ENCODE assay signal across 12 cellular contexts in genomic region chr12:48954781-48955501, GRCh38. TPM values are rescaled to one million over a fixed set of nuclear protein-coding genes. Genes with fewer than 3 reads are reported as not detected.
DNase-seq lines count a peak whose midpoint lies in the region; ATAC-seq, FAIRE-seq and TF ChIP-seq lines count a peak whose summit lies in the region.
"Had no signal": no experiment of that assay in that cellular context is flagged by ENCODE, and none has a peak within 500 bp of the region (broad histone marks: within the 10 kb centered on the region; RNA-seq: fewer than 3 reads in every experiment).

No MANE protein-coding gene starts in this region.

- H3K27ac ChIP-seq in GM12878 (ENCODE audit: control insufficient read depth, insufficient read depth) (no peak overlapping the region), neutrophil (peak overlapping the region; percentile 86)

- peak overlapping the region; percentile 89 for H3K4me2 ChIP-seq in GM12878 (ENCODE audit: control insufficient read depth, insufficient read depth)

- no peak for TF ChIP-seq RAD21 in GM12878 (IDR thresholded peaks at IDR 0.05; ENCODE audit: insufficient read depth, low read depth, low read length)

- DNase-seq in GF-D8 (lab: John Stamatoyannopoulos, UW) (peak; percentile 89), MV-4-11 (lab: John Stamatoyannopoulos, UW) (peak; percentile 98), GM12878 (ENCODE audit: low read depth, low spot score) (no peak), HuH-7 (ENCODE audit: low spot score) (no peak), GOT3 (lab: John Stamatoyannopoulos, UW) (no peak)
- no peak for DNase-seq in stimulated activated CD4-positive, alpha-beta T cell treated with anti-CD3 and anti-CD28 coated beads, Interleukin-15, amount 100 ng/mL, for 24 hours
- no peak for DNase-seq in activated effector memory CD4-positive, alpha-beta T cell treated with Interleukin-2 at 50 U/mL for 16 hours
- DNase-seq: effector memory CD4-positive, alpha-beta T cell; NCI-H1417 treated with DMSO at 0.1 percent for 48 hours had no signal

- no peak for TF ChIP-seq EP300 in GM12878 (IDR thresholded peaks at IDR 0.05; ENCODE audit: borderline replicate concordance in 1 of 2, control insufficient read depth in 1 of 2, low read depth in 2 of 2, low read length in 2 of 2)

- peak overlapping the region; percentile 95 for H3K4me3 ChIP-seq in GM12878
- no peak overlapping the region for H3K4me3 ChIP-seq in neutrophil (ENCODE audit: low read depth in 1 of 2, low read length in 1 of 2)

- SMC1A ChIA-PET in GM12878 (lab: Charles Lee; ENCODE audit: uncharacterized antibody, unreplicated experiment), result interaction anchor here (0.6 to 2.1 kb wide), 3 partner anchors 14 to 33 kb away, joined by 3 to 6 read pairs (median 3); no protein-coding TSS in a partner anchor

- H3K9ac ChIP-seq in GM12878 (ENCODE audit: control insufficient read depth, insufficient read depth, low read length), result no peak overlapping the region

- in situ Hi-C loops in GM12878 (cut with MboI), result no loop called here

- BruUV-seq in GM12878 (replicated peaks; lab: Mats Ljungman, UMichigan), result no TSS peak

- POLR2A ChIA-PET in GM12878 (lab: Charles Lee), result interaction anchor here (0.6 to 8.1 kb wide), 5 partner anchors 13 to 403 kb away, joined by 3 to 86 read pairs (median 5); partner anchors contain the start of genes DDX23 and WNT10B

- H3K36me3 ChIP-seq in GM12878 (ENCODE audit: control insufficient read depth in 2 of 2, insufficient read depth in 2 of 2, low read length in 1 of 2) (peaks cover 3 to 4% of the 10 kb centered on the region in 2 experiments), neutrophil (peaks cover 13% of the 10 kb centered on the region)

- FAIRE-seq in GM12878 (lab: Jason Lieb, UNC), result no peak

- H2AFZ ChIP-seq in GM12878 (ENCODE audit: control insufficient read depth, low read depth, low read length), result no peak overlapping the region

- intact Hi-C loops in GM12878 (cut with micrococcal nuclease; ENCODE audit: unreplicated experiment), result no loop called here

- no peak for TF ChIP-seq POLR2A in GM12878 (IDR thresholded peaks at IDR 0.05; ENCODE audit: low read depth, low read length)

- RAD21 ChIA-PET in GM12878 (lab: Charles Lee; ENCODE audit: unreplicated experiment), result interaction anchor here (0.6 to 4.0 kb wide), 4 partner anchors 12 to 33 kb away, joined by 3 to 18 read pairs (median 4); partner anchors contain the start of genes FKBP11 and WNT1

- ATAC-seq in GM12878, result peak; percentile 14
- ATAC-seq: Right ventricle myocardium inferior had no signal

- WGBS in GM12878 (ENCODE audit: insufficient coverage, insufficient replicate concordance, low lambda C conversion rate, missing lambda C conversion rate), result 65% methylated on average over 3 of the region's 3 CpGs

- H3K4me1 ChIP-seq in GM12878 (ENCODE audit: control insufficient read depth, insufficient read depth, low read length), result peaks cover 14% of the 10 kb centered on the region
- peaks cover 39 to 40% of the 10 kb centered on the region in 2 experiments for H3K4me1 ChIP-seq in neutrophil (ENCODE audit: control insufficient read depth in 1 of 2, insufficient read depth in 1 of 2, low read depth in 1 of 2, low read length in 1 of 2)

- no peaks in the 10 kb centered on the region for H4K20me1 ChIP-seq in GM12878 (ENCODE audit: control insufficient read depth, insufficient read depth)

- peaks cover 50% of the 10 kb centered on the region for H3K79me2 ChIP-seq in GM12878 (ENCODE audit: control insufficient read depth, insufficient read depth, low read length)

- H3K27me3 ChIP-seq in GM12878 (replicated peaks in 1 of 2; ENCODE audit: control insufficient read depth in 2 of 2, insufficient read depth in 2 of 2, low read length in 1 of 2), result no peaks in the 10 kb centered on the region
- peaks cover 7% of the 10 kb centered on the region for H3K27me3 ChIP-seq in neutrophil

- TF ChIP-seq CTCF in GM12878 (IDR thresholded peaks at IDR 0.05 in 2 of 3, conservative IDR thresholded peaks at IDR 0.05 in 1 of 3; ENCODE audit: control insufficient read depth in 2 of 3, extremely low read depth in 1 of 3, insufficient read depth in 1 of 3, low read depth in 3 of 3, low read length in 3 of 3), result no peak
- TF ChIP-seq CTCF in neutrophil (IDR thresholded peaks at IDR 0.05), result no peak

- CTCF ChIA-PET in GM12878 (lab: Yijun Ruan, JAX), result interaction anchor here (0.6 to 5.6 kb wide), 15 partner anchors 7 to 103 kb away, joined by 3 to 40 read pairs (median 4); partner anchors contain the start of genes FKBP11 and WNT1

- H3K9me3 ChIP-seq in GM12878 (replicated peaks; ENCODE audit: control insufficient read depth, insufficient read depth, low read length), result no peaks in the 10 kb centered on the region
- no peaks in the 10 kb centered on the region for H3K9me3 ChIP-seq in neutrophil

RNA-seq across cellular contexts. Expression of gene ARF3, which starts 2.3 kb away (rescaled TPM):
- total RNA-seq in GM12878 (2013; cell fraction: nucleolus; rRNA removed), result 43.5 and 44.5 TPM in 2 replicates
- 59.2 and 60.3 TPM in 2 replicates for total RNA-seq in GM12878 (2014; rRNA removed)
- 50.3 and 50.4 TPM in 2 replicates for total RNA-seq in GM12878 (2014; rRNA removed; fragmentation: Illumina TruSeq; extraction: Trizol)
- total RNA-seq in GM12878 (2021), result 163 and 169 TPM in 2 replicates
- polyA plus RNA-seq in GM12878 (2011; ENCODE audit: low read depth), result 52.8 TPM
- polyA plus RNA-seq in GM12878 (2011; rRNA removed), result 222 and 263 TPM in 2 replicates
- 280 and 304 TPM in 2 replicates for polyA plus RNA-seq in GM12878 (2011; cell fraction: cytosol; rRNA removed)
- polyA plus RNA-seq in GM12878 (2011; cell fraction: nucleus; rRNA removed), result 114 and 134 TPM in 2 replicates
- 81.3 and 83.4 TPM in 2 replicates for polyA plus RNA-seq in GM12878 (2012)
- polyA plus RNA-seq in GM12878 (2014; fragmentation: Illumina TruSeq; extraction: Trizol), result 93.4 and 95.4 TPM in 2 replicates
- polyA plus RNA-seq in GM12878 (2014; fragmentation: Nextera tagmentation; extraction: Ambion mirVana), result 10 to 100 TPM in 1 of 2 experiments, 1 to 10 TPM in 1; 8.7 to 13.2 TPM
- 85.6 and 94.5 TPM in 2 replicates for polyA plus RNA-seq in GM12878 (2014; rRNA removed)
- polyA plus RNA-seq in GM12878 (2016; fragmentation: Nextera tagmentation; extraction: Ambion mirVana), result 10 to 100 TPM; 67.2 to 81.5 TPM
- polyA minus RNA-seq in GM12878 (2011; rRNA and poly(A)+ RNA removed), result 138 and 178 TPM in 2 replicates
- 35.9 and 43.8 TPM in 2 replicates for polyA minus RNA-seq in GM12878 (2011; cell fraction: cytosol; rRNA and poly(A)+ RNA removed)
- polyA minus RNA-seq in GM12878 (2011; cell fraction: nucleus; rRNA and poly(A)+ RNA removed), result 16.8 and 38.7 TPM in 2 replicates

RNA-seq across cellular contexts. Expression of gene WNT10B, which starts 16.6 kb away (rescaled TPM):
- total RNA-seq in GM12878 (2013; cell fraction: nucleolus; rRNA removed), result 2.5 and 2.8 TPM in 2 replicates
- total RNA-seq in GM12878 (2014; rRNA removed), result 0.27 and 0.45 TPM in 2 replicates
- 0.27 and 0.37 TPM in 2 replicates for total RNA-seq in GM12878 (2014; rRNA removed; fragmentation: Illumina TruSeq; extraction: Trizol)
- total RNA-seq in GM12878 (2021), result 0.61 and 0.95 TPM in 2 replicates
- polyA plus RNA-seq in GM12878 (2011; ENCODE audit: low read depth), result not detected
- polyA plus RNA-seq in GM12878 (2011; rRNA removed), result 1.1 and 1.5 TPM in 2 replicates
- 1.5 and 1.9 TPM in 2 replicates for polyA plus RNA-seq in GM12878 (2011; cell fraction: cytosol; rRNA removed)
- polyA plus RNA-seq in GM12878 (2011; cell fraction: nucleus; rRNA removed), result 3.3 and 5.2 TPM in 2 replicates
- polyA plus RNA-seq in GM12878 (2012), result 0.10 and 0.19 TPM in 2 replicates
- 0.16 and 0.22 TPM in 2 replicates for polyA plus RNA-seq in GM12878 (2014; fragmentation: Illumina TruSeq; extraction: Trizol)
- polyA plus RNA-seq in GM12878 (2014; fragmentation: Nextera tagmentation; extraction: Ambion mirVana), result under 1 TPM; 0.09 to 0.10 TPM
- 0.70 and 0.73 TPM in 2 replicates for polyA plus RNA-seq in GM12878 (2014; rRNA removed)
- under 1 TPM; 0.21 to 0.46 TPM for polyA plus RNA-seq in GM12878 (2016; fragmentation: Nextera tagmentation; extraction: Ambion mirVana)
- 0.66 and 0.98 TPM in 2 replicates for polyA minus RNA-seq in GM12878 (2011; rRNA and poly(A)+ RNA removed)
- polyA minus RNA-seq in GM12878 (2011; cell fraction: cytosol; rRNA and poly(A)+ RNA removed), result 1.3 TPM in 1 of 2 replicates, not detected in the other
- 1.6 and 1.8 TPM in 2 replicates for polyA minus RNA-seq in GM12878 (2011; cell fraction: nucleus; rRNA and poly(A)+ RNA removed)

RNA-seq across cellular contexts. Expression of gene WNT1, which starts 23.2 kb away (rescaled TPM):
- total RNA-seq in GM12878 (2013; cell fraction: nucleolus; rRNA removed), result not detected in 2 replicates
- not detected in 2 replicates for total RNA-seq in GM12878 (2014; rRNA removed)
- total RNA-seq in GM12878 (2014; rRNA removed; fragmentation: Illumina TruSeq; extraction: Trizol), result not detected in 2 replicates
- not detected in 2 replicates for total RNA-seq in GM12878 (2021)
- polyA plus RNA-seq in GM12878 (2011; ENCODE audit: low read depth), result not detected
- not detected in 2 replicates for polyA plus RNA-seq in GM12878 (2011; rRNA removed)
- polyA plus RNA-seq in GM12878 (2011; cell fraction: cytosol; rRNA removed), result 0.13 TPM in 1 of 2 replicates, not detected in the other
- 0.12 and 0.37 TPM in 2 replicates for polyA plus RNA-seq in GM12878 (2011; cell fraction: nucleus; rRNA removed)
- polyA plus RNA-seq in GM12878 (2012), result not detected in 2 replicates
- polyA plus RNA-seq in GM12878 (2014; fragmentation: Illumina TruSeq; extraction: Trizol), result not detected in 2 replicates
- not detected for polyA plus RNA-seq in GM12878 (2014; fragmentation: Nextera tagmentation; extraction: Ambion mirVana)
- polyA plus RNA-seq in GM12878 (2014; rRNA removed), result not detected in 2 replicates
- not detected for polyA plus RNA-seq in GM12878 (2016; fragmentation: Nextera tagmentation; extraction: Ambion mirVana)
- not detected in 2 replicates for polyA minus RNA-seq in GM12878 (2011; rRNA and poly(A)+ RNA removed)
- polyA minus RNA-seq in GM12878 (2011; cell fraction: cytosol; rRNA and poly(A)+ RNA removed), result not detected in 2 replicates
- not detected in 2 replicates for polyA minus RNA-seq in GM12878 (2011; cell fraction: nucleus; rRNA and poly(A)+ RNA removed)
- total RNA-seq: renal cortical epithelial cell, Right ventricle myocardium inferior had no signal

RNA-seq across cellular contexts. Expression of gene FKBP11, which starts 29.6 kb away (rescaled TPM):
- 29.3 and 32.5 TPM in 2 replicates for total RNA-seq in GM12878 (2013; cell fraction: nucleolus; rRNA removed)
- total RNA-seq in GM12878 (2014; rRNA removed) (29.5 and 34.8 TPM in 2 replicates), GM12878 (2014; rRNA removed; fragmentation: Illumina TruSeq; extraction: Trizol) (40.6 and 43.1 TPM in 2 replicates), GM12878 (2021) (58.2 and 59.4 TPM in 2 replicates)
- 47.4 TPM for polyA plus RNA-seq in GM12878 (2011; ENCODE audit: low read depth)
- polyA plus RNA-seq in GM12878 (2011; rRNA removed) (16.5 and 25.0 TPM in 2 replicates), GM12878 (2014; fragmentation: Illumina TruSeq; extraction: Trizol) (47.3 and 56.3 TPM in 2 replicates), GM12878 (2014; fragmentation: Nextera tagmentation; extraction: Ambion mirVana) (10 to 100 TPM; 55.2 to 83.4 TPM), GM12878 (2014; rRNA removed) (56.8 and 67.1 TPM in 2 replicates), GM12878 (2016; fragmentation: Nextera tagmentation; extraction: Ambion mirVana) (100 to 1,000 TPM; 133 to 135 TPM)
- polyA plus RNA-seq in GM12878 (2011; cell fraction: cytosol; rRNA removed), result 25.5 and 28.3 TPM in 2 replicates
- polyA plus RNA-seq in GM12878 (2011; cell fraction: nucleus; rRNA removed), result 31.3 and 38.7 TPM in 2 replicates
- 73.3 and 77.9 TPM in 2 replicates for polyA plus RNA-seq in GM12878 (2012)
- polyA minus RNA-seq in GM12878 (2011; rRNA and poly(A)+ RNA removed), result 16.8 and 17.3 TPM in 2 replicates
- 6.3 and 9.6 TPM in 2 replicates for polyA minus RNA-seq in GM12878 (2011; cell fraction: cytosol; rRNA and poly(A)+ RNA removed)
- polyA minus RNA-seq in GM12878 (2011; cell fraction: nucleus; rRNA and poly(A)+ RNA removed), result 9.2 and 15.6 TPM in 2 replicates

RNA-seq across cellular contexts. Expression of gene DDN, which starts 44.2 kb away (rescaled TPM):
- total RNA-seq in GM12878 (2013; cell fraction: nucleolus; rRNA removed), result 3.6 and 4.6 TPM in 2 replicates
- total RNA-seq in GM12878 (2014; rRNA removed) (9.6 and 11.4 TPM in 2 replicates), GM12878 (2014; rRNA removed; fragmentation: Illumina TruSeq; extraction: Trizol) (5.1 and 5.5 TPM in 2 replicates), GM12878 (2021) (11.5 and 13.4 TPM in 2 replicates)
- 1.5 TPM for polyA plus RNA-seq in GM12878 (2011; ENCODE audit: low read depth)
- polyA plus RNA-seq in GM12878 (2011; rRNA removed) (1.5 and 2.0 TPM in 2 replicates), GM12878 (2014; fragmentation: Illumina TruSeq; extraction: Trizol) (3.0 and 6.1 TPM in 2 replicates), GM12878 (2014; fragmentation: Nextera tagmentation; extraction: Ambion mirVana) (under 1 TPM; 0.10 to 0.22 TPM), GM12878 (2014; rRNA removed) (7.4 and 10.1 TPM in 2 replicates), GM12878 (2016; fragmentation: Nextera tagmentation; extraction: Ambion mirVana) (1 to 10 TPM in 1 of 2 experiments, under 1 TPM in 1; 0.70 to 1.0 TPM)
- polyA plus RNA-seq in GM12878 (2011; cell fraction: cytosol; rRNA removed), result 2.1 and 2.6 TPM in 2 replicates
- 4.1 and 5.1 TPM in 2 replicates for polyA plus RNA-seq in GM12878 (2011; cell fraction: nucleus; rRNA removed)
- polyA plus RNA-seq in GM12878 (2012), result 2.3 and 2.7 TPM in 2 replicates
- polyA minus RNA-seq in GM12878 (2011; rRNA and poly(A)+ RNA removed), result 1.5 and 2.7 TPM in 2 replicates
- 1.3 and 1.5 TPM in 2 replicates for polyA minus RNA-seq in GM12878 (2011; cell fraction: cytosol; rRNA and poly(A)+ RNA removed)
- polyA minus RNA-seq in GM12878 (2011; cell fraction: nucleus; rRNA and poly(A)+ RNA removed), result 1.7 and 2.6 TPM in 2 replicates

Comparison
In these comparisons a context has a peak if more than half of its experiments do, and no peak if none do; other contexts are left out.
1. DNase-seq: peak in GF-D8 (single experiment) and MV-4-11 (single experiment); none in GM12878 (single experiment), stimulated activated CD4-positive, alpha-beta T cell treated with anti-CD3 and anti-CD28 coated beads, Interleukin-15, amount 100 ng/mL, for 24 hours (single experiment), activated effector memory CD4-positive, alpha-beta T cell treated with Interleukin-2 at 50 U/mL for 16 hours (single experiment), HuH-7 (single experiment) and GOT3 (single experiment).